Comparison of ENCODE assay signal across 32 cellular contexts in the genomic region with DNA sequence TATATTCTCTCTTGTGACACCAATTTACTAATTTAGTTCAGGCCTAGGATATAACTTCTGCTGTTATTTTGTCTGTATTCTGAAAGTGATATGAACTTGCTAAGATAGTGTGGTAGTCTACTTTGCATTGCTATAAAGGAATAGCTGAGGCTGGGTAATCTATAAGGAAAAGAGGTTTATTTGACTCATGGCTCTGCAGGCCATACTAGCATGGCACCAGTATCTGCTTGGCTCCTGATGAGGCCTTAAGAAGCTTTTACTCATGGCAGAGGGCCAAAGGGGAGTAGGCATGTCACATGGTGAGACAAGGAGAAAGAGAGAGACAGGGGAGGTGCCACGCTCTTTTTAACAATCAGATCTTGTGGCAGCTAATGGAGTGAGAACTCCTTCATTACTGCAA.
"Had no signal": no experiment of that assay in that cellular context is flagged by ENCODE, and none has a peak within 500 bp of the region (broad histone marks: within the 10 kb centered on the region; RNA-seq: fewer than 3 reads in every experiment).

No MANE protein-coding gene starts in this region.

- H3K36me3 Mint-ChIP-seq: activated CD4-positive, alpha-beta memory T cell treated with anti-CD3 and anti-CD28 coated beads for 36 hours; activated CD8-positive, alpha-beta memory T cell treated with anti-CD3 and anti-CD28 coated beads, Interleukin-2, amount 10 ng/mL, durations not matched to agents 7 days and 5 days; activated naive CD4-positive, alpha-beta T cell treated with anti-CD3 and anti-CD28 coated beads, Interleukin-2, amount 50 U/mL, for 24 hours; activated naive CD8-positive, alpha-beta T cell treated with anti-CD3 and anti-CD28 coated beads for 36 hours had no signal

- H3K27ac Mint-ChIP-seq: activated CD4-positive, alpha-beta memory T cell treated with anti-CD3 and anti-CD28 coated beads for 36 hours; activated CD4-positive, alpha-beta T cell treated with anti-CD3 and anti-CD28 coated beads for 36 hours; activated CD4-positive, alpha-beta T cell treated with anti-CD3 and anti-CD28 coated beads, Interleukin-2, amount 10 ng/mL, durations not matched to agents 24 days and 14 days; activated CD8-positive, alpha-beta memory T cell treated with anti-CD3 and anti-CD28 coated beads, Interleukin-2, amount 10 ng/mL, durations not matched to agents 7 days and 5 days; activated CD8-positive, alpha-beta T cell treated with anti-CD3 and anti-CD28 coated beads, Interleukin-2, amount 10 ng/mL, durations not matched to agents 7 days and 5 days; activated naive CD4-positive, alpha-beta T cell treated with anti-CD3 and anti-CD28 coated beads for 36 hours; activated naive CD4-positive, alpha-beta T cell treated with anti-CD3 and anti-CD28 coated beads, Interleukin-2, amount 50 U/mL, for 24 hours; activated naive CD8-positive, alpha-beta T cell treated with anti-CD3 and anti-CD28 coated beads for 36 hours; activated naive CD8-positive, alpha-beta T cell treated with anti-CD3 and anti-CD28 coated beads, Interleukin-2, amount 50 U/mL, for 24 hours; activated T-helper 1 cell treated with anti-CD3 and anti-CD28 coated beads, Interleukin-12 subunit alpha, Interleukin-12 subunit beta, Interleukin-2, Interleukin-4 antibody, amounts not matched to agents 30 ng/mL and 10 ng/mL and 1 ng/mL, durations not matched to agents 14 hours and 24 hours and 36 hours; activated T-helper 2 cell treated with anti-CD3 and anti-CD28 coated beads, Interferon-gamma antibody, Interleukin-2, Interleukin-4, amounts not matched to agents 10 μg/mL and 5 μg/mL and 100 μg/mL, durations not matched to agents 14 hours and 24 hours and 36 hours; effector memory CD8-positive, alpha-beta T cell; T-helper 2 cell treated with Interferon-gamma antibody and Interleukin-4, amounts not matched to agents 5 μg/mL and 100 μg/mL, for 36 hours had no signal

- H3K4me1 Mint-ChIP-seq: activated CD4-positive, alpha-beta T cell treated with anti-CD3 and anti-CD28 coated beads for 36 hours; activated CD4-positive, alpha-beta T cell treated with anti-CD3 and anti-CD28 coated beads, Interleukin-2, amount 10 ng/mL, durations not matched to agents 24 days and 14 days; activated CD8-positive, alpha-beta memory T cell treated with anti-CD3 and anti-CD28 coated beads, Interleukin-2, amount 10 ng/mL, durations not matched to agents 7 days and 5 days; activated naive CD4-positive, alpha-beta T cell treated with anti-CD3 and anti-CD28 coated beads, Interleukin-2, amount 50 U/mL, for 24 hours; activated naive CD8-positive, alpha-beta T cell treated with anti-CD3 and anti-CD28 coated beads for 36 hours; activated naive CD8-positive, alpha-beta T cell treated with anti-CD3 and anti-CD28 coated beads, Interleukin-2, amount 50 U/mL, for 24 hours had no signal

- H3K27me3 Mint-ChIP-seq: activated CD4-positive, alpha-beta memory T cell treated with anti-CD3 and anti-CD28 coated beads for 36 hours; activated CD4-positive, alpha-beta T cell treated with anti-CD3 and anti-CD28 coated beads, Interleukin-2, amount 10 ng/mL, durations not matched to agents 24 days and 14 days; activated CD8-positive, alpha-beta memory T cell treated with anti-CD3 and anti-CD28 coated beads, Interleukin-2, amount 10 ng/mL, durations not matched to agents 7 days and 5 days; activated naive CD8-positive, alpha-beta T cell treated with anti-CD3 and anti-CD28 coated beads for 36 hours had no signal

- H3K9me3 Mint-ChIP-seq: activated CD4-positive, alpha-beta memory T cell treated with anti-CD3 and anti-CD28 coated beads for 36 hours; activated CD4-positive, alpha-beta T cell treated with anti-CD3 and anti-CD28 coated beads, Interleukin-2, amount 10 ng/mL, durations not matched to agents 24 days and 14 days; activated naive CD4-positive, alpha-beta T cell treated with anti-CD3 and anti-CD28 coated beads for 36 hours; activated naive CD4-positive, alpha-beta T cell treated with anti-CD3 and anti-CD28 coated beads, Interleukin-2, amount 50 U/mL, for 24 hours; activated naive CD8-positive, alpha-beta T cell treated with anti-CD3 and anti-CD28 coated beads for 36 hours; activated naive CD8-positive, alpha-beta T cell treated with anti-CD3 and anti-CD28 coated beads, Interleukin-2, amount 50 U/mL, for 24 hours; activated T-helper 1 cell treated with anti-CD3 and anti-CD28 coated beads, Interleukin-12 subunit alpha, Interleukin-12 subunit beta, Interleukin-2, Interleukin-4 antibody, amounts not matched to agents 30 ng/mL and 10 ng/mL and 1 ng/mL, durations not matched to agents 14 hours and 24 hours and 36 hours; activated T-helper 2 cell treated with anti-CD3 and anti-CD28 coated beads, Interferon-gamma antibody, Interleukin-2, Interleukin-4, amounts not matched to agents 10 μg/mL and 5 μg/mL and 100 μg/mL, durations not matched to agents 14 hours and 24 hours and 36 hours; T-helper 2 cell treated with Interferon-gamma antibody and Interleukin-4, amounts not matched to agents 5 μg/mL and 100 μg/mL, for 36 hours had no signal

- DNase-seq: activated CD4-positive, alpha-beta memory T cell treated with anti-CD3 and anti-CD28 coated beads for 36 hours; activated CD4-positive, alpha-beta T cell treated with anti-CD3 and anti-CD28 coated beads for 36 hours; activated CD4-positive, alpha-beta T cell treated with anti-CD3 and anti-CD28 coated beads, Interleukin-2, amount 10 ng/mL, durations not matched to agents 24 days and 14 days; activated CD4-positive, CD25-positive, alpha-beta regulatory T cell; activated CD4-positive, CD25-positive, alpha-beta regulatory T cell treated with anti-CD3 and anti-CD28 coated beads, Interleukin-2, amount 50 U/mL, for 72 hours; activated CD8-positive, alpha-beta memory T cell treated with anti-CD3 and anti-CD28 coated beads, Interleukin-2, amount 10 ng/mL, durations not matched to agents 7 days and 5 days; activated CD8-positive, alpha-beta memory T cell treated with anti-CD3 and anti-CD28 coated beads, Interleukin-2, amount 50 U/mL, for 4 hours; activated CD8-positive, alpha-beta T cell treated with anti-CD3 and anti-CD28 coated beads, Interleukin-2, amount 10 ng/mL, durations not matched to agents 7 days and 5 days; activated effector memory CD4-positive, alpha-beta T cell treated with anti-CD3 and anti-CD28 coated beads, Interleukin-2, amount 50 U/mL, for 16 hours; activated naive CD4-positive, alpha-beta T cell treated with anti-CD3 and anti-CD28 coated beads for 36 hours; activated naive CD8-positive, alpha-beta T cell treated with anti-CD3 and anti-CD28 coated beads for 36 hours; activated naive CD8-positive, alpha-beta T cell treated with anti-CD3 and anti-CD28 coated beads, Interleukin-2, amount 50 U/mL, for 24 hours; activated T-cell treated with anti-CD3 and anti-CD28 coated beads, Interleukin-2, amount 50 U/mL, for 1 hour; activated T-cell treated with anti-CD3 and anti-CD28 coated beads, Interleukin-2, amount 50 U/mL, for 48 hours; adrenal gland; aorta; body of pancreas; caudate nucleus; cortex of kidney; dermis blood vessel endothelial cell; effector CD4-positive, alpha-beta T cell; effector memory CD8-positive, alpha-beta T cell; esophagus squamous epithelium; foreskin melanocyte; head of caudate nucleus; hippocampal formation; T1000 had no signal

- H3K27ac ChIP-seq: adrenal gland, body of pancreas, esophagus squamous epithelium, gastroesophageal sphincter had no signal

- H3K27me3 ChIP-seq: adrenal gland, body of pancreas, esophagus squamous epithelium, gastroesophageal sphincter had no signal

- H3K9me3 ChIP-seq: adrenal gland, body of pancreas, esophagus squamous epithelium, gastroesophageal sphincter had no signal

- ATAC-seq: activated CD4-positive, alpha-beta T cell treated with anti-CD3 and anti-CD28 coated beads for 36 hours; activated CD8-positive, alpha-beta memory T cell treated with anti-CD3 and anti-CD28 coated beads, Interleukin-2, amount 10 ng/mL, durations not matched to agents 7 days and 5 days; activated CD8-positive, alpha-beta T cell treated with anti-CD3 and anti-CD28 coated beads, Interleukin-2, amount 10 ng/mL, durations not matched to agents 7 days and 5 days; activated naive CD8-positive, alpha-beta T cell treated with anti-CD3 and anti-CD28 coated beads, Interleukin-2, amount 50 U/mL, for 24 hours; body of pancreas; effector memory CD8-positive, alpha-beta T cell; gastroesophageal sphincter had no signal

- H3K4me3 Mint-ChIP-seq: activated CD4-positive, alpha-beta memory T cell treated with anti-CD3 and anti-CD28 coated beads for 36 hours; activated CD4-positive, alpha-beta T cell treated with anti-CD3 and anti-CD28 coated beads for 36 hours; activated CD4-positive, alpha-beta T cell treated with anti-CD3 and anti-CD28 coated beads, Interleukin-2, amount 10 ng/mL, durations not matched to agents 24 days and 14 days; activated CD8-positive, alpha-beta memory T cell treated with anti-CD3 and anti-CD28 coated beads, Interleukin-2, amount 10 ng/mL, durations not matched to agents 7 days and 5 days; activated CD8-positive, alpha-beta T cell treated with anti-CD3 and anti-CD28 coated beads, Interleukin-2, amount 10 ng/mL, durations not matched to agents 7 days and 5 days; activated naive CD4-positive, alpha-beta T cell treated with anti-CD3 and anti-CD28 coated beads for 36 hours; activated naive CD4-positive, alpha-beta T cell treated with anti-CD3 and anti-CD28 coated beads, Interleukin-2, amount 50 U/mL, for 24 hours; activated naive CD8-positive, alpha-beta T cell treated with anti-CD3 and anti-CD28 coated beads for 36 hours; activated naive CD8-positive, alpha-beta T cell treated with anti-CD3 and anti-CD28 coated beads, Interleukin-2, amount 50 U/mL, for 24 hours; activated T-helper 1 cell treated with anti-CD3 and anti-CD28 coated beads, Interleukin-12 subunit alpha, Interleukin-12 subunit beta, Interleukin-2, Interleukin-4 antibody, amounts not matched to agents 30 ng/mL and 10 ng/mL and 1 ng/mL, durations not matched to agents 14 hours and 24 hours and 36 hours; effector memory CD8-positive, alpha-beta T cell; T-helper 2 cell treated with Interferon-gamma antibody and Interleukin-4, amounts not matched to agents 5 μg/mL and 100 μg/mL, for 36 hours had no signal
